In the genomic region with DNA sequence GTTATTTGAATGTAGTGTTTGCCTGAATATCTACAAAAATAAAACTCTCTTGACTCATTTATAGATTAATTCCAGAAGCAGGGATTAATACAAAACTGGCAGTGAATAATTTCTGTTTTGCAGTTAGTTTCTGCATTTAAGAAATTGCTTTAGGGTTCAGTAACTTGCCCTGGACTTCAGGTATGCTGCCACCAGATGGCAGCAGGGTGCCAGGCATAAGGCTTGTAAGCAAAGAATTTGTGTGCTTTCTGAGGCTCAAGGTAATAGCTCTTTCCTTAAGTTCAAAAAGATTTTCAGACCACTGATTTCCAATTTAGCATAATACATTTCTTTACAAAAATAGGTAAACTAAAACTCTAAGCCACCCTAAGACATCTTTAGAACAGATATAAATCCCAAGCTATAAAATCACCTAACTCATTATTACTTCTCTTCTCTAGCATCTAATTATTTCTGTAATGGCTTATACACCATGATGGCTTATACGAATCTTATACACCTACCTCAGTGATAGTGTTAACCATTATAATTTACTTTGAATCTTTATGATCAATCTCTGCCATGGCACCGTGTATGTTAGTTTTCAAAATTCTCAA, we compare ENCODE assay signal across 8 cellular contexts.
DNase-seq lines count a peak whose midpoint lies in the region; ATAC-seq, FAIRE-seq and TF ChIP-seq lines count a peak whose summit lies in the region.

No MANE protein-coding gene starts in this region.

- peak; percentile 83 for ATAC-seq in HG03354 (IDR thresholded peaks at IDR 0.05; ENCODE audit: poor library complexity, severe bottlenecking, unreplicated experiment)
- ATAC-seq in activated CD8-positive, alpha-beta memory T cell treated with anti-CD3 and anti-CD28 coated beads, Interleukin-2, amount 10 ng/mL, durations not matched to agents 7 days and 5 days, result peak; percentile 49

- peak; percentile 79 for FAIRE-seq in GM12891 (lab: Jason Lieb, UNC)

- intact Hi-C loops in vagina (cut with DNase I), result loop anchor here (10.0 kb wide), 1 partner anchor 711 kb away; no protein-coding TSS in a partner anchor

- TF ChIP-seq POLR2A in GM12891 (IDR thresholded peaks at IDR 0.05; ENCODE audit: low read depth, low read length) (no peak), vagina (IDR thresholded peaks at IDR 0.05) (no peak)

- H3K27me3 ChIP-seq in vagina, result no peaks in the 10 kb centered on the region

- DNase-seq in A172 (ENCODE audit: low spot score) (peak; percentile 45), GM12891 (ENCODE audit: insufficient read length, low spot score) (peak; percentile 16), NCI-H748 (lab: John Stamatoyannopoulos, UW; ENCODE audit: unreplicated experiment) (peak; percentile 70), fibroblast of pulmonary artery (ENCODE audit: low read depth) (peak; percentile 75), non-pigmented ciliary epithelial cell (ENCODE audit: low read depth) (peak; percentile 14), vagina (ENCODE audit: extremely low spot score in 2 of 2) (no peak)
- peak; percentile 44 for DNase-seq in activated CD8-positive, alpha-beta memory T cell treated with anti-CD3 and anti-CD28 coated beads, Interleukin-2, amount 10 ng/mL, durations not matched to agents 7 days and 5 days

- no peak overlapping the region for H3K27ac ChIP-seq in vagina

- H3K4me1 Mint-ChIP-seq in activated CD8-positive, alpha-beta memory T cell treated with anti-CD3 and anti-CD28 coated beads, Interleukin-2, amount 10 ng/mL, durations not matched to agents 7 days and 5 days, result no peaks in the 10 kb centered on the region

- H3K4me3 Mint-ChIP-seq in activated CD8-positive, alpha-beta memory T cell treated with anti-CD3 and anti-CD28 coated beads, Interleukin-2, amount 10 ng/mL, durations not matched to agents 7 days and 5 days, result no peak overlapping the region

- CTCF ChIA-PET in activated CD8-positive, alpha-beta memory T cell treated with anti-CD3 and anti-CD28 coated beads, Interleukin-2, amount 10 ng/mL, durations not matched to agents 7 days and 5 days (lab: Charles Lee), result interaction anchor here (1.1 to 1.3 kb wide), 3 partner anchors 9 to 11 kb away, joined by 3 to 4 read pairs (median 3); no protein-coding TSS in a partner anchor

- H3K9me3 ChIP-seq in vagina, result peaks cover 3% of the 10 kb centered on the region

- no peaks in the 10 kb centered on the region for H3K36me3 ChIP-seq in vagina

- H3K4me1 ChIP-seq in vagina, result no peaks in the 10 kb centered on the region

- no peak overlapping the region for H3K27ac Mint-ChIP-seq in activated CD8-positive, alpha-beta memory T cell treated with anti-CD3 and anti-CD28 coated beads, Interleukin-2, amount 10 ng/mL, durations not matched to agents 7 days and 5 days

- H3K36me3 Mint-ChIP-seq in activated CD8-positive, alpha-beta memory T cell treated with anti-CD3 and anti-CD28 coated beads, Interleukin-2, amount 10 ng/mL, durations not matched to agents 7 days and 5 days, result no peaks in the 10 kb centered on the region

- H3K27me3 Mint-ChIP-seq in activated CD8-positive, alpha-beta memory T cell treated with anti-CD3 and anti-CD28 coated beads, Interleukin-2, amount 10 ng/mL, durations not matched to agents 7 days and 5 days, result no peaks in the 10 kb centered on the region

- H3K9me3 Mint-ChIP-seq in activated CD8-positive, alpha-beta memory T cell treated with anti-CD3 and anti-CD28 coated beads, Interleukin-2, amount 10 ng/mL, durations not matched to agents 7 days and 5 days (ENCODE audit: low read depth), result peaks cover 5% of the 10 kb centered on the region

- no peak overlapping the region for H3K4me3 ChIP-seq in fibroblast of pulmonary artery (replicated peaks; ENCODE audit: low read depth, low read length)
- no peak overlapping the region for H3K4me3 ChIP-seq in vagina

- TF ChIP-seq CTCF in fibroblast of pulmonary artery (IDR thresholded peaks at IDR 0.05; ENCODE audit: low read length, missing control alignments), result peak; percentile 97
- TF ChIP-seq CTCF in vagina (IDR thresholded peaks at IDR 0.05), result peak; percentile 44 to 77 (median 56)

TF ChIP-seq in GM12891, 5 proteins besides CTCF, POLR2A, EP300 and RAD21:
- TF ChIP-seq POU2F2 (IDR thresholded peaks at IDR 0.05; ENCODE audit: low read depth, low read length), result no peak
- TF ChIP-seq PAX5 (IDR thresholded peaks at IDR 0.05; ENCODE audit: insufficient read depth, low read length, severe bottlenecking), result no peak
- no peak for TF ChIP-seq POLR2AphosphoS5 (IDR thresholded peaks at IDR 0.05; ENCODE audit: low read depth, low read length)
- no peak for TF ChIP-seq TAF1 (IDR thresholded peaks at IDR 0.05; ENCODE audit: low read depth, low read length)
- no peak for TF ChIP-seq SPI1 (IDR thresholded peaks at IDR 0.05; ENCODE audit: low read depth, low read length)

Comparison
In these comparisons a context has a peak if more than half of its experiments do, and no peak if none do; other contexts are left out.
1. DNase-seq: peak in A172 (single experiment), GM12891 (single experiment), NCI-H748 (single experiment), activated CD8-positive, alpha-beta memory T cell treated with anti-CD3 and anti-CD28 coated beads, Interleukin-2, amount 10 ng/mL, durations not matched to agents 7 days and 5 days (single experiment), fibroblast of pulmonary artery (single experiment) and non-pigmented ciliary epithelial cell (single experiment); none in vagina (0 of 2).